In the genomic region with DNA sequence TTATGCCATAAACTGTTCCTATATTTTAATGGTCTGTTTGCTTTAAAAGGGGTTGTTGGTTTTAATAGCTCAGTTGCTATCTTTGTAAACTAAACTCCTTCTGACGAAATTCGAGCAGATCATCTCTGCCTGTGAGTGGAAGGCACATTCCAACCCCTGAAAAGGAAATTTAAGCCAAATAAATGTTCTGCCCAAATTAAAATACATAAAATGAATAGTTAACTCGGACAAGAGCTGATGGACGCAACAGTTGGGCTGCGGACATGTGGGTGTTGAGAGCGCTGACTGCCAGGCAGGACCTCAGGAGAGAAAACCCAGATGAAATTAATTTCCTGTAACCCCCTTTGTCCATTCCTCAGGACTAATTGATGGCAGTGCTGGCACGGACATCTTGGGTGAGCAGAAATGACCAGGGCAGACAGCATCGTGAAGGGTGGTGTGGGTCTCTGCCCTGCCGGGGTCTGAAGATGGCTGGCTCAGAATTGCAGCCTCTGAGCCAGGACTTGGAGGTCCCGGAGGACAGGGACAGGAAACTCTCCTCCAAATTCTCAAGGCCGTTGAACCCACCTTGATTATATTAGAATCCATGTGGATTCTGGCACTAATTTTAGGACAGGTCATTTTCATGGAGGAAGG, we compare ENCODE assay signal across 22 cellular contexts.
DNase-seq lines count a peak whose midpoint lies in the region; ATAC-seq and TF ChIP-seq lines count a peak whose summit lies in the region.
"Had no signal": no experiment of that assay in that cellular context is flagged by ENCODE, and none has a peak within 500 bp of the region (broad histone marks: within the 10 kb centered on the region; RNA-seq: fewer than 3 reads in every experiment).

No MANE protein-coding gene starts in this region.

- WGBS in IMR-90 (ENCODE audit: extremely low coverage in 2 of 2, insufficient read length in 1 of 2), 2 experiments, result no CpG with 5 or more reads among the region's 11 CpGs
- WGBS in smooth muscle cell (ENCODE audit: low lambda C conversion rate), result 68% methylated on average over 11 of the region's 11 CpGs

- peak overlapping the region; percentile 78 for H3K14ac ChIP-seq in IMR-90 (replicated peaks; ENCODE audit: low read depth, low read length)

- peaks cover 11% of the 10 kb centered on the region for H3K4me1 ChIP-seq in IMR-90 (ENCODE audit: control insufficient read depth, insufficient read depth, low read length)
- no peaks in the 10 kb centered on the region for H3K4me1 ChIP-seq in smooth muscle cell (ENCODE audit: low read depth)
- H3K4me1 ChIP-seq in upper lobe of right lung, result peaks cover 7% of the 10 kb centered on the region

- H3K9ac ChIP-seq in IMR-90 (ENCODE audit: low read depth, low read length) (no peak overlapping the region), smooth muscle cell (ENCODE audit: low read depth) (no peak overlapping the region)

- H3K23ac ChIP-seq in IMR-90 (ENCODE audit: low read depth, low read length), result 0 out of 2 replicates have a peak overlapping the region, but pooled peaks have one; percentile 12

- H3K4me3 ChIP-seq in IMR-90 (ENCODE audit: insufficient read depth, low read depth, low read length) (no peak overlapping the region), cardiac fibroblast (replicated peaks in 1 of 2; ENCODE audit: low read depth in 2 of 2, low read length in 2 of 2) (no peak overlapping the region), smooth muscle cell (no peak overlapping the region), upper lobe of right lung (no peak overlapping the region)
- H3K4me3 ChIP-seq: coronary artery had no signal

- in situ Hi-C loops in IMR-90 (cut with MboI; ENCODE audit: low sequenced_read_pairs), result no loop called here

- DNase-seq in IMR-90 (peak; percentile 34), cardiac fibroblast (ENCODE audit: low read depth in 2 of 2) (peak; percentile 9 to 51), left kidney (ENCODE audit: low read depth, low spot score) (peak; percentile 84), smooth muscle cell (lab: John Stamatoyannopoulos, UW; ENCODE audit: unreplicated experiment) (no peak), NCI-H526 (lab: John Stamatoyannopoulos, UW) (no peak), AG08396 (ENCODE audit: low spot score) (no peak), upper lobe of right lung (no peak)
- DNase-seq: activated CD4-positive, alpha-beta T cell treated with anti-CD3 and anti-CD28 coated beads, Interleukin-2, amount 50 U/mL, for 4 hours; activated T-cell treated with anti-CD3 and anti-CD28 coated beads, Interleukin-2, amount 50 U/mL, for 1 hour; foreskin keratinocyte; Kasumi-1; NCI-H1105; NCI-H2107; NCI-H510A treated with DMSO at 0.1 percent for 48 hours; nucleus accumbens; stimulated activated CD4-positive, alpha-beta T cell treated with anti-CD3 and anti-CD28 coated beads, Interleukin-1b, Interleukin-23, amount 100 ng/mL, for 48 hours; stimulated activated naive CD4-positive, alpha-beta T cell treated with Interleukin-2 at 50 U/mL for 16 hours; T-helper 1 cell; trophoblast cell; WERI-Rb-1 had no signal

- peak; percentile 64 for ATAC-seq in IMR-90 (ENCODE audit: low read depth)
- no peak for ATAC-seq in upper lobe of right lung
- ATAC-seq in HG02840 (IDR thresholded peaks at IDR 0.05; ENCODE audit: low FRiP score, unreplicated experiment), result no peak
- ATAC-seq: foreskin keratinocyte had no signal

- H2AK9ac ChIP-seq in IMR-90 (replicated peaks; ENCODE audit: low read depth, low read length, poor library complexity), result peak overlapping the region; percentile 67

- no peaks in the 10 kb centered on the region for H3K36me3 ChIP-seq in IMR-90 (ENCODE audit: control insufficient read depth, insufficient read depth, low read length)
- H3K36me3 ChIP-seq in smooth muscle cell (ENCODE audit: low read depth), result no peaks in the 10 kb centered on the region
- no peaks in the 10 kb centered on the region for H3K36me3 ChIP-seq in upper lobe of right lung
- H3K36me3 ChIP-seq: WERI-Rb-1 had no signal

- H2BK5ac ChIP-seq in IMR-90 (ENCODE audit: low read depth, low read length, poor library complexity, severe bottlenecking), result no peak overlapping the region

- peak overlapping the region; percentile 3; the same call in 1 of the 2 replicates for H4K5ac ChIP-seq in IMR-90 (ENCODE audit: low read depth, low read length)

- dilution Hi-C loops in IMR-90 (cut with HindIII; ENCODE audit: low sequenced_read_pairs, unreplicated experiment), result no loop called here

- POLR2A ChIA-PET in IMR-90 (lab: Charles Lee; ENCODE audit: unreplicated experiment), result no interaction called here

- no peaks in the 10 kb centered on the region; the same call in 1 of the 2 replicates for H3K9me1 ChIP-seq in IMR-90 (ENCODE audit: insufficient read depth, low read length)

- no peak overlapping the region for H3K56ac ChIP-seq in IMR-90 (ENCODE audit: extremely low read depth, insufficient read depth, low read length)

- no peaks in the 10 kb centered on the region for H3F3A ChIP-seq in smooth muscle cell (ENCODE audit: low read depth)

- H3K79me1 ChIP-seq in IMR-90 (ENCODE audit: low read depth in 1 of 2, low read length in 2 of 2), result no peaks in the 10 kb centered on the region

- H2AFZ ChIP-seq in IMR-90 (replicated peaks; ENCODE audit: low read length, poor library complexity) (peak overlapping the region; percentile 40), smooth muscle cell (ENCODE audit: low read depth) (no peak overlapping the region)

- H2BK120ac ChIP-seq in IMR-90 (ENCODE audit: low read depth, low read length), result peak overlapping the region; percentile 58

- H3K4me2 ChIP-seq in IMR-90 (ENCODE audit: low read depth, low read length) (no peak overlapping the region), smooth muscle cell (peak overlapping the region; percentile 57)

- TF ChIP-seq CTCF in IMR-90 (conservative IDR thresholded peaks at IDR 0.05; ENCODE audit: low read depth, low read length), result no peak
- no peak for TF ChIP-seq CTCF in cardiac fibroblast (IDR thresholded peaks at IDR 0.05; ENCODE audit: low read depth, low read length)
- TF ChIP-seq CTCF in smooth muscle cell (IDR thresholded peaks at IDR 0.05; ENCODE audit: borderline replicate concordance, insufficient read depth, poor library complexity, severe bottlenecking), result no peak
- TF ChIP-seq CTCF in upper lobe of right lung (IDR thresholded peaks at IDR 0.05), result no peak

- H2BK15ac ChIP-seq in IMR-90 (ENCODE audit: low read depth, low read length), result peak overlapping the region; percentile 47; the same call in 1 of the 3 replicates

- BruUV-seq in IMR-90 (replicated peaks; lab: Mats Ljungman, UMichigan), result no TSS peak

- peak overlapping the region; percentile 54 for H2AK5ac ChIP-seq in IMR-90 (ENCODE audit: low read depth, low read length)

- peak overlapping the region; percentile 48; the same call in 1 of the 2 replicates for H4K91ac ChIP-seq in IMR-90 (ENCODE audit: insufficient read depth, low read depth, low read length)

- H3K9me3 ChIP-seq in IMR-90 (ENCODE audit: control insufficient read depth, insufficient read depth, low read length) (no peaks in the 10 kb centered on the region), smooth muscle cell (replicated peaks; ENCODE audit: low read depth) (no peaks in the 10 kb centered on the region), upper lobe of right lung (no peaks in the 10 kb centered on the region)

- CTCF ChIA-PET in IMR-90 (lab: Yijun Ruan, JAX), result interaction anchor here (0.6 to 0.7 kb wide), 2 partner anchors 34 to 114 kb away, joined by 3 read pairs; no protein-coding TSS in a partner anchor

- peak overlapping the region; percentile 41 for H3K4ac ChIP-seq in IMR-90 (ENCODE audit: low read depth, low read length)

- peak overlapping the region; percentile 51; the same call in 1 of the 2 replicates for H3K18ac ChIP-seq in IMR-90 (ENCODE audit: low read depth, low read length)

- no peaks in the 10 kb centered on the region for H3K79me2 ChIP-seq in smooth muscle cell (ENCODE audit: low read depth)

- H4K20me1 ChIP-seq in IMR-90 (ENCODE audit: insufficient read depth, low read length) (no peaks in the 10 kb centered on the region), smooth muscle cell (ENCODE audit: low read depth) (no peaks in the 10 kb centered on the region)

- H2BK20ac ChIP-seq in IMR-90 (ENCODE audit: low read depth, low read length), result peak overlapping the region; percentile 61

- intact Hi-C loops in IMR-90 (cut with micrococcal nuclease), result loop anchor here (2.0 to 5.0 kb wide), 2 partner anchors 30 to 135 kb away; no protein-coding TSS in a partner anchor
- intact Hi-C loops in upper lobe of right lung (cut with DNase I), result no loop called here

- H3K27ac ChIP-seq in IMR-90 (ENCODE audit: insufficient read depth, low read length), result peak overlapping the region; percentile 4
- H3K27ac ChIP-seq in smooth muscle cell (ENCODE audit: low read depth), result no peak overlapping the region
- no peak overlapping the region for H3K27ac ChIP-seq in upper lobe of right lung
- H3K27ac ChIP-seq: coronary artery, foreskin keratinocyte, WERI-Rb-1 had no signal

- peak overlapping the region in 1 of 2 experiments; percentile 75; a peak in 1 of 4 replicates for H4K8ac ChIP-seq in IMR-90 (ENCODE audit: low read depth in 2 of 2, low read length in 2 of 2)

- no peak for TF ChIP-seq RAD21 in IMR-90 (IDR thresholded peaks at IDR 0.05; ENCODE audit: low read length)

- no peaks in the 10 kb centered on the region for H3K27me3 ChIP-seq in IMR-90 (ENCODE audit: control insufficient read depth, insufficient read depth, low read length)
- no peaks in the 10 kb centered on the region for H3K27me3 ChIP-seq in smooth muscle cell (ENCODE audit: low read depth)
- H3K27me3 ChIP-seq in upper lobe of right lung, result no peaks in the 10 kb centered on the region
- H3K27me3 ChIP-seq: foreskin keratinocyte had no signal

- TF ChIP-seq POLR2A in IMR-90 (IDR thresholded peaks at IDR 0.05; ENCODE audit: low read depth, low read length), result no peak

TF ChIP-seq in IMR-90, 13 proteins besides CTCF, POLR2A, EP300 and RAD21 (continues in another document):
- no peak for TF ChIP-seq RFX5 (IDR thresholded peaks at IDR 0.05; ENCODE audit: low read depth, low read length)
- TF ChIP-seq, protein P1, sequence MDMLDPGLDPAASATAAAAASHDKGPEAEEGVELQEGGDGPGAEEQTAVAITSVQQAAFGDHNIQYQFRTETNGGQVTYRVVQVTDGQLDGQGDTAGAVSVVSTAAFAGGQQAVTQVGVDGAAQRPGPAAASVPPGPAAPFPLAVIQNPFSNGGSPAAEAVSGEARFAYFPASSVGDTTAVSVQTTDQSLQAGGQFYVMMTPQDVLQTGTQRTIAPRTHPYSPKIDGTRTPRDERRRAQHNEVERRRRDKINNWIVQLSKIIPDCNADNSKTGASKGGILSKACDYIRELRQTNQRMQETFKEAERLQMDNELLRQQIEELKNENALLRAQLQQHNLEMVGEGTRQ (IDR thresholded peaks at IDR 0.05; ENCODE audit: low read depth, low read length), result no peak
- TF ChIP-seq ELK1 (IDR thresholded peaks at IDR 0.05; ENCODE audit: borderline replicate concordance, low read depth, low read length), result no peak

Comparison
In these comparisons a context has a peak if more than half of its experiments do, and no peak if none do; other contexts are left out.
1. DNase-seq: peak in IMR-90 (single experiment), cardiac fibroblast (2 of 2) and left kidney (single experiment); none in smooth muscle cell (single experiment), NCI-H526 (0 of 2), AG08396 (single experiment) and upper lobe of right lung (single experiment).